ENCODE assay signal across 8 cellular contexts in the genomic region with DNA sequence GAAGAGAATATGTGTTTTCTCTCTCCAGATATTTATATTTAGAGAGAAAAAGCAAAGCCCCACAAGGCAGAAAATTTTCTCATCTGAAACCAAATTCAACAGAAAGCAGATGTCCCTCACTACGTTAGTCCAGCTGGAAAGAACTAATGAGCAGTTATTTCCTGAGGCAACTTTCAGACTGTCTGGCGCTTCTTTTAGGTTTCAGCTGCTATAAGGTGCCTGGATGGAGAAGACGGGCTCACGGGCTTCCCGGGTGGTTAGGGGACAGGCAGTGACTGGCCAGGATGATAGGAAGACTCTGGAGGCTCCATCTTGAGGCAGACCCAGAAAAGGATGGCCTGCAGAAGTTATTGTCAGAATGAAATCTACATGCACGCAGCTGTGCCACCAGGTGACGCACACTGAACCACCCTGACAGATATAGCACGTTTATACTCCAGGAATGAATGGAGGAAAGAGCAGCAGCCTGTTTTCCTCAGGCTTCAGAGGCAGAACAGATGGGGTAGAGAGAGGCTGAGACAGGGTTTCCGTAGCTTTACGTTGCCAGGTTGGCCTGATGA. TPM values are rescaled to one million over a fixed set of nuclear protein-coding genes. Genes with fewer than 3 reads are reported as not detected.
A peak's percentile ranks its signal among the peaks of the same experiment; 100 is the strongest.
DNase-seq lines count a peak whose midpoint lies in the region; ATAC-seq and TF ChIP-seq lines count a peak whose summit lies in the region.

No MANE protein-coding gene starts in this region.

- no peaks in the 10 kb centered on the region for H3K9me3 ChIP-seq in AG04450 (ENCODE audit: control insufficient read depth, insufficient read depth, low read length)

- H3K27me3 Mint-ChIP-seq in effector memory CD8-positive, alpha-beta T cell = peaks cover 35 to 58% of the 10 kb centered on the region in 2 donors

- POLR2A ChIA-PET in AG04450 (lab: Yijun Ruan, JAX) = no interaction called here

- no peaks in the 10 kb centered on the region for H3K9me3 Mint-ChIP-seq in effector memory CD8-positive, alpha-beta T cell

- H3K36me3 Mint-ChIP-seq in effector memory CD8-positive, alpha-beta T cell (ENCODE audit: insufficient read depth) = no peaks in the 10 kb centered on the region

- H3K27ac ChIP-seq in AG04450 (ENCODE audit: low read depth, low read length) = peak overlapping the region; percentile 42

- H3K4me3 Mint-ChIP-seq in effector memory CD8-positive, alpha-beta T cell = no peak overlapping the region

- DNase-seq in AG04450 (ENCODE audit: low read depth, low spot score) (no peak), HT-29 (ENCODE audit: low spot score) (peak; percentile 66), activated gamma-delta T cell (lab: John Stamatoyannopoulos, UW) (no peak), NCI-H128 (lab: John Stamatoyannopoulos, UW; ENCODE audit: unreplicated experiment) (no peak), kidney glomerular epithelial cell (lab: John Stamatoyannopoulos, UW) (no peak), NOMO-1 treated with DMSO at 0.1 percent for 48 hours (lab: John Stamatoyannopoulos, UW; ENCODE audit: unreplicated experiment) (no peak)
- DNase-seq in effector memory CD8-positive, alpha-beta T cell = no peak

- CTCF ChIA-PET in AG04450 (lab: Charles Lee) = interaction anchor here (0.7 to 1.4 kb wide), 2 partner anchors 28 to 29 kb away, joined by 3 read pairs; no protein-coding TSS in a partner anchor

- ATAC-seq in GM18870 (IDR thresholded peaks at IDR 0.05; ENCODE audit: unreplicated experiment) = peak; percentile 83
- no peak for ATAC-seq in effector memory CD8-positive, alpha-beta T cell (replicated peaks)

- H3K27ac Mint-ChIP-seq in effector memory CD8-positive, alpha-beta T cell = peak overlapping the region; percentile 77

- no peak overlapping the region for H3K4me3 ChIP-seq in AG04450 (ENCODE audit: low read depth, low read length)

- peaks cover 22% of the 10 kb centered on the region for H3K27me3 ChIP-seq in AG04450 (ENCODE audit: control insufficient read depth, insufficient read depth, low read length)

- no peak for TF ChIP-seq CTCF in AG04450 (IDR thresholded peaks at IDR 0.05; ENCODE audit: low read depth, low read length)

- H3K4me1 Mint-ChIP-seq in effector memory CD8-positive, alpha-beta T cell (ENCODE audit: low read depth in 2 of 2) = no peaks in the 10 kb centered on the region

RNA-seq across cellular contexts. Expression of a gene that starts 50.7 kb away (rescaled TPM):
- 42.2 and 48.2 TPM in 2 replicates for polyA plus RNA-seq in AG04450 (2011; rRNA removed)
- 33.5 and 38.9 TPM in 2 replicates for polyA minus RNA-seq in AG04450 (2011; rRNA and poly(A)+ RNA removed)
- 13.4 and 14.7 TPM in 2 replicates for total RNA-seq in HT-29 (2014; rRNA removed; shearing (Covaris generic))

RNA-seq across cellular contexts. Expression of a gene that starts 54.7 kb away (rescaled TPM):
- 68.7 and 69.2 TPM in 2 replicates for polyA plus RNA-seq in AG04450 (2011; rRNA removed)
- polyA minus RNA-seq in AG04450 (2011; rRNA and poly(A)+ RNA removed) = 43.3 and 50.3 TPM in 2 replicates
- 44.3 and 52.1 TPM in 2 replicates for total RNA-seq in HT-29 (2014; rRNA removed; shearing (Covaris generic))
